In the genomic region with DNA sequence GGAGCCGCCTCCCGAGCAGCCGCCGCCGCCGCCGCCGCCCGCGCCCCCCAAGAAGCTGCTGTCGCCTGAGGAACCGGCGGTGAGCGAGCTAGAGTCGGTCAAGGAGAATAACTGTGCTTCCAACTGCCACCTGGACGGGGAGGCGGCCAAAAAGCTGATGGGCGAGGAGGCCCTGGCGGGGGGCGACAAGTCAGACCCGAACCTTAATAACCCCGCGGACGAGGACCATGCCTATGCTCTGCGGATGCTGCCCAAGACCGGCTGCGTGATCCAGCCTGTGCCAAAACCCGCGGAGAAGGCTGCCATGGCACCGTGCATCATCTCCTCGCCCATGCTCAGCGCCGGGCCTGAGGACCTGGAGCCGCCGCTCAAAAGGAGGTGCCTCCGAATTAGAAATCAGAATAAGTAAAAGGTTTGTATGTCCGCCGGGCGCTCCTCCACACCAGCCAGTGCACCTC, we compare ENCODE assay signal across 16 cellular contexts.
DNase-seq lines count a peak whose midpoint lies in the region; ATAC-seq, FAIRE-seq and TF ChIP-seq lines count a peak whose summit lies in the region.
"Had no signal": no experiment of that assay in that cellular context is flagged by ENCODE, and none has a peak within 500 bp of the region (broad histone marks: within the 10 kb centered on the region; RNA-seq: fewer than 3 reads in every experiment).

No MANE protein-coding gene starts in this region.

- H3K9me1 ChIP-seq in endothelial cell of umbilical vein (replicated peaks; ENCODE audit: control insufficient read depth, extremely low read depth, insufficient read depth, low read length): no peaks in the 10 kb centered on the region

- H3F3A ChIP-seq in smooth muscle cell (ENCODE audit: low read depth): no peaks in the 10 kb centered on the region
- no peaks in the 10 kb centered on the region for H3F3A ChIP-seq in PC-3 (ENCODE audit: low read length, unreplicated experiment)

- no peaks in the 10 kb centered on the region for H3K9me3 Mint-ChIP-seq in activated T-cell treated with anti-CD3 and anti-CD28 coated beads, Interleukin-2, amount 50 U/mL, for 24 hours
- H3K9me3 Mint-ChIP-seq in T-cell: no peaks in the 10 kb centered on the region

- no peak overlapping the region for H3K9ac ChIP-seq in endothelial cell of umbilical vein (replicated peaks; ENCODE audit: extremely low read depth, insufficient read depth, low read length)
- no peak overlapping the region for H3K9ac ChIP-seq in smooth muscle cell (ENCODE audit: low read depth)
- no peak overlapping the region for H3K9ac ChIP-seq in PC-3 (ENCODE audit: low read length)

- H3K9me3 ChIP-seq in endothelial cell of umbilical vein (replicated peaks; ENCODE audit: control insufficient read depth, insufficient read depth, low read length): no peaks in the 10 kb centered on the region
- H3K9me3 ChIP-seq in smooth muscle cell (replicated peaks; ENCODE audit: low read depth): no peaks in the 10 kb centered on the region
- no peaks in the 10 kb centered on the region for H3K9me3 ChIP-seq in PC-3 (ENCODE audit: low read length)
- H3K9me3 ChIP-seq: pancreas had no signal

- H3K36me3 Mint-ChIP-seq in activated T-cell treated with anti-CD3 and anti-CD28 coated beads, Interleukin-2, amount 50 U/mL, for 24 hours (ENCODE audit: low read depth): no peaks in the 10 kb centered on the region
- H3K36me3 Mint-ChIP-seq in T-cell: no peaks in the 10 kb centered on the region

- no peak overlapping the region for H3K27ac ChIP-seq in endothelial cell of umbilical vein (ENCODE audit: insufficient read depth, low read depth, low read length)
- no peak overlapping the region for H3K27ac ChIP-seq in smooth muscle cell (ENCODE audit: low read depth)
- H3K27ac ChIP-seq in PC-3 (ENCODE audit: low read length): no peak overlapping the region
- H3K27ac ChIP-seq: pancreas, skin epidermis had no signal

- H3K27me3 ChIP-seq in endothelial cell of umbilical vein (ENCODE audit: control insufficient read depth in 2 of 2, insufficient read depth in 2 of 2, low read length in 2 of 2): peaks cover 3 to 6% of the 10 kb centered on the region in 2 experiments
- H3K27me3 ChIP-seq in smooth muscle cell (ENCODE audit: low read depth): peaks cover 25% of the 10 kb centered on the region
- no peaks in the 10 kb centered on the region for H3K27me3 ChIP-seq in PC-3 (ENCODE audit: low read length)
- H3K27me3 ChIP-seq: pancreas had no signal

- H3K27me3 Mint-ChIP-seq in activated T-cell treated with anti-CD3 and anti-CD28 coated beads, Interleukin-2, amount 50 U/mL, for 24 hours: peaks cover 75% of the 10 kb centered on the region
- H3K27me3 Mint-ChIP-seq in T-cell: peaks cover 54 to 57% of the 10 kb centered on the region in 2 donors

- H2AFZ ChIP-seq in endothelial cell of umbilical vein (ENCODE audit: low read depth, low read length) (peak overlapping the region; percentile 69), smooth muscle cell (ENCODE audit: low read depth) (no peak overlapping the region), PC-3 (ENCODE audit: low read length) (no peak overlapping the region)

- POLR2A ChIA-PET in T-cell (lab: Charles Lee): no interaction called here
- POLR2A ChIA-PET in endothelial cell of umbilical vein (lab: Charles Lee): no interaction called here
- POLR2A ChIA-PET in PC-3 (lab: Charles Lee; ENCODE audit: unreplicated experiment): no interaction called here

- dilution Hi-C loops in endothelial cell of umbilical vein (cut with MboI; ENCODE audit: extremely low pct_ligation_motif_present, low sequenced_read_pairs): no loop called here

- no peak overlapping the region for H3K27ac Mint-ChIP-seq in activated T-cell treated with anti-CD3 and anti-CD28 coated beads, Interleukin-2, amount 50 U/mL, for 24 hours
- no peak overlapping the region for H3K27ac Mint-ChIP-seq in T-cell

- H3K4me1 ChIP-seq in endothelial cell of umbilical vein (ENCODE audit: control insufficient read depth, extremely low read depth, insufficient read depth, low read length) (no peaks in the 10 kb centered on the region), smooth muscle cell (ENCODE audit: low read depth) (no peaks in the 10 kb centered on the region), PC-3 (ENCODE audit: insufficient read depth, low read length) (no peaks in the 10 kb centered on the region)
- H3K4me1 ChIP-seq: pancreas had no signal

- H3K79me2 ChIP-seq in endothelial cell of umbilical vein (ENCODE audit: control insufficient read depth, insufficient read depth, low read length): no peaks in the 10 kb centered on the region
- no peaks in the 10 kb centered on the region for H3K79me2 ChIP-seq in smooth muscle cell (ENCODE audit: low read depth)
- no peaks in the 10 kb centered on the region for H3K79me2 ChIP-seq in PC-3 (ENCODE audit: low read length)

- no TSS peak for BruUV-seq in endothelial cell of umbilical vein (replicated peaks; lab: Mats Ljungman, UMichigan)
- no TSS peak for BruUV-seq in PC-3 (replicated peaks; lab: Mats Ljungman, UMichigan)

- H3K36me3 ChIP-seq in endothelial cell of umbilical vein (ENCODE audit: control insufficient read depth in 2 of 2, extremely low read depth in 1 of 2, insufficient read depth in 2 of 2, low read length in 2 of 2): no peaks in the 10 kb centered on the region
- no peaks in the 10 kb centered on the region for H3K36me3 ChIP-seq in smooth muscle cell (ENCODE audit: low read depth)
- H3K36me3 ChIP-seq in PC-3 (ENCODE audit: low read depth, low read length): no peaks in the 10 kb centered on the region
- H3K36me3 ChIP-seq: pancreas had no signal

- peak overlapping the region; percentile 15 for H3K4me3 Mint-ChIP-seq in activated T-cell treated with anti-CD3 and anti-CD28 coated beads, Interleukin-2, amount 50 U/mL, for 24 hours
- H3K4me3 Mint-ChIP-seq in T-cell: peak overlapping the region; percentile 41 to 64 (median 58)

- peak overlapping the region; percentile 13 for H3K4me2 ChIP-seq in endothelial cell of umbilical vein (ENCODE audit: insufficient read depth, low read length)
- H3K4me2 ChIP-seq in smooth muscle cell: peak overlapping the region; percentile 78
- no peak overlapping the region for H3K4me2 ChIP-seq in PC-3 (ENCODE audit: low read length)

- no peak for ATAC-seq in T-cell (replicated peaks in 1 of 4)
- ATAC-seq in PC-3: no peak
- ATAC-seq in HG02981 (IDR thresholded peaks at IDR 0.05; ENCODE audit: unreplicated experiment): no peak

- CTCF ChIA-PET in T-cell (lab: Charles Lee) (no interaction called here), endothelial cell of umbilical vein (lab: Charles Lee) (no interaction called here), PC-3 (lab: Charles Lee) (no interaction called here)

- WGBS in smooth muscle cell (ENCODE audit: low lambda C conversion rate): 62% methylated on average over 29 of the region's 39 CpGs

- no peak for FAIRE-seq in endothelial cell of umbilical vein (lab: Jason Lieb, UNC)
- FAIRE-seq: G401.6, keratinocyte, pancreas, TTC549 had no signal

- H4K20me1 ChIP-seq in endothelial cell of umbilical vein (replicated peaks; ENCODE audit: control insufficient read depth, extremely low read depth, insufficient read depth, low read length): no peaks in the 10 kb centered on the region
- no peaks in the 10 kb centered on the region for H4K20me1 ChIP-seq in smooth muscle cell (ENCODE audit: low read depth)
- no peaks in the 10 kb centered on the region for H4K20me1 ChIP-seq in PC-3 (ENCODE audit: low read length)

- no peaks in the 10 kb centered on the region for H3K9me2 ChIP-seq in PC-3 (replicated peaks; ENCODE audit: low read length)

- H3K4me1 Mint-ChIP-seq in activated T-cell treated with anti-CD3 and anti-CD28 coated beads, Interleukin-2, amount 50 U/mL, for 24 hours (ENCODE audit: low read depth): peaks cover 11% of the 10 kb centered on the region
- H3K4me1 Mint-ChIP-seq in T-cell: peaks cover 0 to 18% (median 9%) of the 10 kb centered on the region in 3 donors

- TF ChIP-seq CTCF in endothelial cell of umbilical vein (IDR thresholded peaks at IDR 0.05; ENCODE audit: extremely low read depth in 1 of 2, insufficient read depth in 1 of 2, low read depth in 1 of 2, low read length in 2 of 2) (no peak), smooth muscle cell (IDR thresholded peaks at IDR 0.05; ENCODE audit: borderline replicate concordance, insufficient read depth, poor library complexity, severe bottlenecking) (no peak), PC-3 (conservative IDR thresholded peaks at IDR 0.05; ENCODE audit: low read depth, low read length) (no peak)

- intact Hi-C loops in endothelial cell of umbilical vein (cut with micrococcal nuclease) (no loop called here), PC-3 (cut with micrococcal nuclease) (no loop called here)

- no peak for DNase-seq in activated T-cell treated with anti-CD3 and anti-CD28 coated beads, Interleukin-2, amount 50 U/mL, for 24 hours
- DNase-seq in activated T-cell treated with anti-CD3 and anti-CD28 coated beads for 4 hours (no peak), T-cell (no peak), endothelial cell of umbilical vein (ENCODE audit: low read depth, low spot score) (no peak), smooth muscle cell (lab: John Stamatoyannopoulos, UW; ENCODE audit: unreplicated experiment) (no peak), DMS79 (lab: John Stamatoyannopoulos, UW) (no peak), PC-3 (no peak)
- DNase-seq: cerebellar nuclear complex, NCI-H1930, NCI-H510A had no signal

- H3K4me3 ChIP-seq in endothelial cell of umbilical vein (replicated peaks in 1 of 3; ENCODE audit: insufficient read depth in 1 of 3, low read depth in 1 of 3, low read length in 3 of 3) (no peak overlapping the region), smooth muscle cell (peak overlapping the region; percentile 31), PC-3 (ENCODE audit: low read length) (no peak overlapping the region)

- TF ChIP-seq POLR2A in endothelial cell of umbilical vein (IDR thresholded peaks at IDR 0.05; ENCODE audit: low read depth, low read length): no peak

TF ChIP-seq in endothelial cell of umbilical vein, 7 proteins besides CTCF, POLR2A, EP300 and RAD21:
- TF ChIP-seq, protein P1, sequence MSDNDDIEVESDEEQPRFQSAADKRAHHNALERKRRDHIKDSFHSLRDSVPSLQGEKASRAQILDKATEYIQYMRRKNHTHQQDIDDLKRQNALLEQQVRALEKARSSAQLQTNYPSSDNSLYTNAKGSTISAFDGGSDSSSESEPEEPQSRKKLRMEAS (IDR thresholded peaks at IDR 0.05; ENCODE audit: insufficient read depth, insufficient read length): no peak
- TF ChIP-seq EZH2 (IDR thresholded peaks at IDR 0.05; ENCODE audit: borderline replicate concordance, low read depth, low read length, severe bottlenecking): peak; percentile 20
